Comparison of ENCODE assay signal across 35 cellular contexts in genomic region chr6:146893690-146894089, GRCh38.
"Had no signal": no experiment of that assay in that cellular context is flagged by ENCODE, and none has a peak within 500 bp of the region (broad histone marks: within the 10 kb centered on the region; RNA-seq: fewer than 3 reads in every experiment).

No MANE protein-coding gene starts in this region.

- ATAC-seq: activated CD8-positive, alpha-beta T cell treated with anti-CD3 and anti-CD28 coated beads for 36 hours; activated naive CD4-positive, alpha-beta T cell treated with anti-CD3 and anti-CD28 coated beads, Interleukin-2, amount 50 U/mL, for 72 hours; activated T-cell treated with anti-CD3 and anti-CD28 coated beads, Interleukin-2, amount 50 U/mL, for 4 hours; activated T-cell treated with anti-CD3 and anti-CD28 coated beads, Interleukin-2, amount 50 U/mL, for 72 hours; activated T-helper 17 cell treated with anti-CD3 and anti-CD28 coated beads, Interleukin-2, amount 50 U/mL, for 72 hours; body of pancreas had no signal

- H3K9me3 Mint-ChIP-seq: activated B cell treated with CpG ODN at 0.5 μM for 24 hours; activated CD4-positive, alpha-beta memory T cell treated with anti-CD3 and anti-CD28 coated beads for 36 hours; activated CD8-positive, alpha-beta T cell treated with anti-CD3 and anti-CD28 coated beads for 36 hours; activated naive CD4-positive, alpha-beta T cell treated with anti-CD3 and anti-CD28 coated beads for 36 hours; activated naive CD4-positive, alpha-beta T cell treated with anti-CD3 and anti-CD28 coated beads, Interleukin-2, amount 50 U/mL, for 72 hours; activated naive CD8-positive, alpha-beta T cell treated with anti-CD3 and anti-CD28 coated beads for 36 hours; activated T-cell treated with anti-CD3 and anti-CD28 coated beads, Interleukin-2, amount 50 U/mL, for 4 hours; activated T-helper 1 cell treated with anti-CD3 and anti-CD28 coated beads, Interleukin-12 subunit alpha, Interleukin-12 subunit beta, Interleukin-2, Interleukin-4 antibody, amounts not matched to agents 30 ng/mL and 10 ng/mL and 1 ng/mL, durations not matched to agents 14 hours and 24 hours and 36 hours; activated T-helper 17 cell treated with anti-CD3 and anti-CD28 coated beads, Interleukin-2, amount 50 U/mL, for 72 hours; T-helper 1 cell treated with Interleukin-12 subunit alpha and Interleukin-12 subunit beta and Interleukin-4 antibody, amounts not matched to agents 30 μg/mL and 1 μg/mL, for 36 hours; T-helper 2 cell treated with Interferon-gamma antibody and Interleukin-4, amounts not matched to agents 5 μg/mL and 100 μg/mL, for 36 hours had no signal

- FAIRE-seq: TTC549 had no signal

- H3K36me3 Mint-ChIP-seq: activated CD4-positive, alpha-beta memory T cell treated with anti-CD3 and anti-CD28 coated beads for 36 hours; activated naive CD4-positive, alpha-beta T cell treated with anti-CD3 and anti-CD28 coated beads, Interleukin-2, amount 50 U/mL, for 72 hours; activated naive CD8-positive, alpha-beta T cell treated with anti-CD3 and anti-CD28 coated beads for 36 hours had no signal

- H3K36me3 ChIP-seq: adrenal gland, brain microvascular endothelial cell, breast epithelium had no signal

- H3K4me3 Mint-ChIP-seq: activated B cell treated with CpG ODN at 0.5 μM for 24 hours; activated CD4-positive, alpha-beta memory T cell treated with anti-CD3 and anti-CD28 coated beads for 36 hours; activated CD4-positive, alpha-beta T cell treated with anti-CD3 and anti-CD28 coated beads, Interleukin-2, amount 10 ng/mL, durations not matched to agents 24 days and 14 days; activated CD8-positive, alpha-beta T cell treated with anti-CD3 and anti-CD28 coated beads for 36 hours; activated naive CD4-positive, alpha-beta T cell treated with anti-CD3 and anti-CD28 coated beads for 36 hours; activated naive CD8-positive, alpha-beta T cell treated with anti-CD3 and anti-CD28 coated beads for 36 hours; activated T-cell treated with anti-CD3 and anti-CD28 coated beads, Interleukin-2, amount 50 U/mL, for 4 hours; activated T-cell treated with anti-CD3 and anti-CD28 coated beads, Interleukin-2, amount 50 U/mL, for 72 hours; activated T-helper 1 cell treated with anti-CD3 and anti-CD28 coated beads, Interleukin-12 subunit alpha, Interleukin-12 subunit beta, Interleukin-2, Interleukin-4 antibody, amounts not matched to agents 30 ng/mL and 10 ng/mL and 1 ng/mL, durations not matched to agents 14 hours and 24 hours and 36 hours; activated T-helper 17 cell treated with anti-CD3 and anti-CD28 coated beads, Interleukin-2, amount 50 U/mL, for 72 hours; T-helper 1 cell treated with Interleukin-12 subunit alpha and Interleukin-12 subunit beta and Interleukin-4 antibody, amounts not matched to agents 30 μg/mL and 1 μg/mL, for 36 hours; T-helper 2 cell treated with Interferon-gamma antibody and Interleukin-4, amounts not matched to agents 5 μg/mL and 100 μg/mL, for 36 hours had no signal

- DNase-seq: activated B cell treated with CpG ODN at 0.5 μM for 24 hours; activated CD4-positive, alpha-beta memory T cell treated with anti-CD3 and anti-CD28 coated beads for 36 hours; activated CD4-positive, alpha-beta T cell treated with anti-CD3 and anti-CD28 coated beads for 4 hours; activated CD4-positive, alpha-beta T cell treated with anti-CD3 and anti-CD28 coated beads, Interleukin-2, amount 10 ng/mL, durations not matched to agents 24 days and 14 days; activated CD4-positive, alpha-beta T cell treated with anti-CD3 and anti-CD28 coated beads, Interleukin-2, amount 50 U/mL, for 1 hour; activated CD4-positive, alpha-beta T cell treated with anti-CD3 and anti-CD28 coated beads, Interleukin-2, amount 50 U/mL, for 4 hours; activated CD4-positive, CD25-positive, alpha-beta regulatory T cell treated with anti-CD3 and anti-CD28 coated beads, Interleukin-2, amount 50 U/mL, for 72 hours; activated CD8-positive, alpha-beta memory T cell treated with anti-CD3 and anti-CD28 coated beads, Interleukin-2, amount 50 U/mL, for 4 hours; activated CD8-positive, alpha-beta T cell treated with anti-CD3 and anti-CD28 coated beads for 36 hours; activated effector memory CD4-positive, alpha-beta T cell treated with anti-CD3 and anti-CD28 coated beads, Interleukin-2, amount 50 U/mL, for 16 hours; activated gamma-delta T cell treated with Interleukin-2 at 50 U/mL for 16 hours; activated naive CD4-positive, alpha-beta T cell; activated naive CD4-positive, alpha-beta T cell treated with anti-CD3 and anti-CD28 coated beads for 36 hours; activated naive CD4-positive, alpha-beta T cell treated with anti-CD3 and anti-CD28 coated beads, Interleukin-2, amount 50 U/mL, for 16 hours; activated naive CD8-positive, alpha-beta T cell treated with anti-CD3 and anti-CD28 coated beads for 36 hours; activated T-cell treated with anti-CD3 and anti-CD28 coated beads for 4 hours; activated T-cell treated with anti-CD3 and anti-CD28 coated beads, Interleukin-2, amount 50 U/mL, for 1 hour; activated T-cell treated with anti-CD3 and anti-CD28 coated beads, Interleukin-2, amount 50 U/mL, for 4 hours; activated T-cell treated with anti-CD3 and anti-CD28 coated beads, Interleukin-2, amount 50 U/mL, for 72 hours; adrenal gland; amniotic stem cell; aorta; body of pancreas; brain microvascular endothelial cell; central memory CD4-positive, alpha-beta T cell; T-helper 2 cell; T-helper 9 cell had no signal

- H3K4me3 ChIP-seq: adrenal gland, body of pancreas, breast epithelium had no signal

- H3K27me3 ChIP-seq: adrenal gland, body of pancreas, brain microvascular endothelial cell, breast epithelium had no signal

- H3K4me1 ChIP-seq: adrenal gland, body of pancreas, breast epithelium had no signal

- H3K27ac ChIP-seq: adrenal gland, body of pancreas, brain microvascular endothelial cell, VCaP had no signal

- H3K4me1 Mint-ChIP-seq: activated B cell treated with CpG ODN at 0.5 μM for 24 hours; activated T-helper 17 cell treated with anti-CD3 and anti-CD28 coated beads, Interleukin-2, amount 50 U/mL, for 72 hours had no signal

- H3K27ac Mint-ChIP-seq: activated B cell treated with CpG ODN at 0.5 μM for 24 hours; activated CD4-positive, alpha-beta memory T cell treated with anti-CD3 and anti-CD28 coated beads for 36 hours; activated CD4-positive, alpha-beta T cell treated with anti-CD3 and anti-CD28 coated beads, Interleukin-2, amount 10 ng/mL, durations not matched to agents 24 days and 14 days; activated CD8-positive, alpha-beta T cell treated with anti-CD3 and anti-CD28 coated beads for 36 hours; activated naive CD4-positive, alpha-beta T cell treated with anti-CD3 and anti-CD28 coated beads for 36 hours; activated naive CD8-positive, alpha-beta T cell treated with anti-CD3 and anti-CD28 coated beads for 36 hours; activated T-cell treated with anti-CD3 and anti-CD28 coated beads, Interleukin-2, amount 50 U/mL, for 72 hours; activated T-helper 1 cell treated with anti-CD3 and anti-CD28 coated beads, Interleukin-12 subunit alpha, Interleukin-12 subunit beta, Interleukin-2, Interleukin-4 antibody, amounts not matched to agents 30 ng/mL and 10 ng/mL and 1 ng/mL, durations not matched to agents 14 hours and 24 hours and 36 hours; activated T-helper 17 cell treated with anti-CD3 and anti-CD28 coated beads, Interleukin-2, amount 50 U/mL, for 72 hours; T-helper 1 cell treated with Interleukin-12 subunit alpha and Interleukin-12 subunit beta and Interleukin-4 antibody, amounts not matched to agents 30 μg/mL and 1 μg/mL, for 36 hours; T-helper 2 cell treated with Interferon-gamma antibody and Interleukin-4, amounts not matched to agents 5 μg/mL and 100 μg/mL, for 36 hours had no signal

- H3K9me3 ChIP-seq: adrenal gland, body of pancreas, breast epithelium had no signal
